8 cellular contexts compared by ENCODE assay signal in the genomic region with DNA sequence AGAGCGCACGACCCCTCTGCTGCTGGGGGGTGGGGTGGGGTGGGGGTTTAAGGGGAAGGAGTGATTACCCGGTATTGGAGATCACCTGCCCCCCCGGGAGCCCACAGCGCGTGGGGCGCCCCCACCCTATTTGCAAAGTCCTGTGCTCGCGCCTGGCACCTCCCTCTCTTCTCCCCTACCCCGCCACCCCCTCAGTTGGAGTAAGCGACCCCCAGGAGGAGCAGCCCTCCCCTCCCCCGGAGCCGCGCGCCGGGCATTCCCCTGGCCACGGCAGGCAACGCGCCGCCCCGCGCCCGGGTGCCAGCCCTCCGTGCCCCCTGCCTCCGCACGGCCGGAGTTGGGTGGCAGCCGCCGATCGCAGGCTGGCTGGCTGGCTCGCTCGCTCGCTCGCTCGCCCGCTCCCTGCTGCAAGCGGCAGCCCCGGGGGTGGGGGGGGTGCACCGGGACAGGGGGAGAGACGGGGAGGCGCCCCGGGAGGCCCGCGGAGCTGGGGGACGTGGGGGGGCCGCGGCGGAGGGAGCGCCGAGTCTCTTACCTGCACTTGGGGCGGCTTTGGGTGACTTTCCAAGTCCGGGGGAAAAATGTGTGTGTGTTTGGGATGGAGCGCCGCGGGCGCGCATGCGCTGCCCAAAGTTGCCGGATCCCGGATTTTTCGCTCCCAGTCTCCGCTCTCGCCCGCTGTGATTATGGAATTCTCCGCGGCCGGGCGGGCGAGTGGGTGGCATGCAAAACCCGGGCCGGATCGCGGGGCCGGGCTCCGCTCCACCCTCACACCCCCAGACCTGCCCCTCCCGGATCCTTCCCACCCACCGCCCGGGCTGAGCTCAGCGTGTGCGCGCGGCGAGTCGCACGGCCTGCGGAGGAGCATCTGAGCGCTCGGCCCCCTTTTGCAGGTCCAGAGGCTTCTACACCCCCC. TPM values are rescaled to one million over a fixed set of nuclear protein-coding genes. Genes with fewer than 3 reads are reported as not detected.
A peak's percentile ranks its signal among the peaks of the same experiment; 100 is the strongest.
DNase-seq lines count a peak whose midpoint lies in the region; ATAC-seq and TF ChIP-seq lines count a peak whose summit lies in the region.

TSS of gene CASZ1 (minus strand) at position 618 of the 916 bp plus-strand sequence. CDS start 102,757 bp downstream, outside the sequence.

- no CpG with 5 or more reads among the region's 88 CpGs for WGBS in gastroesophageal sphincter (ENCODE audit: low coverage in 1 of 2), 2 donors

- peaks cover 0 to 60% (median 5%) of the 10 kb centered on the region in 3 donors for H3K4me1 ChIP-seq in gastroesophageal sphincter

- no peaks in the 10 kb centered on the region for H3K9me3 Mint-ChIP-seq in activated B cell treated with CpG ODN at 0.5 μM for 24 hours
- H3K9me3 Mint-ChIP-seq in nephron = no peaks in the 10 kb centered on the region

- ATAC-seq in activated B cell treated with CpG ODN at 0.5 μM for 24 hours (ENCODE audit: low read depth) (no peak), gastroesophageal sphincter (peak; percentile 86), GM21723 (IDR thresholded peaks at IDR 0.05; ENCODE audit: unreplicated experiment) (no peak), HG03175 (IDR thresholded peaks at IDR 0.05; ENCODE audit: unreplicated experiment) (no peak)

- peaks cover 64% of the 10 kb centered on the region for H3K27me3 ChIP-seq in gastroesophageal sphincter

- H3K4me3 Mint-ChIP-seq in activated B cell treated with CpG ODN at 0.5 μM for 24 hours (no peak within 1 kb of the TSS), nephron (peak within 1 kb of the TSS; percentile 91 to 97 (median 95))

- no peaks in the 10 kb centered on the region for H3K9me3 ChIP-seq in gastroesophageal sphincter

- TF ChIP-seq CTCF in activated B cell treated with CpG ODN at 0.5 μM for 24 hours (IDR thresholded peaks at IDR 0.05) = no peak
- TF ChIP-seq CTCF in gastroesophageal sphincter (IDR thresholded peaks at IDR 0.05) = peak in 1 of 4 experiments; percentile 11
- no peak for TF ChIP-seq CTCF in nephron (IDR thresholded peaks at IDR 0.05; ENCODE audit: unreplicated experiment in 3 of 3)

- no peak for TF ChIP-seq EP300 in gastroesophageal sphincter (IDR thresholded peaks at IDR 0.05)

- H3K27ac Mint-ChIP-seq in activated B cell treated with CpG ODN at 0.5 μM for 24 hours = no peak within 1 kb of the TSS
- no peak within 1 kb of the TSS for H3K27ac Mint-ChIP-seq in nephron

- intact Hi-C loops in activated B cell treated with CpG ODN at 0.5 μM for 24 hours (cut with micrococcal nuclease) = loop anchor here (5.0 kb wide), 1 partner anchor 104 kb away; no protein-coding TSS in a partner anchor

- POLR2A ChIA-PET in activated B cell treated with CpG ODN at 0.5 μM for 24 hours (lab: Charles Lee) = no interaction called here

- H3K4me3 ChIP-seq in gastroesophageal sphincter = peak within 1 kb of the TSS; percentile 59 to 80

- DNase-seq in GM04504 (ENCODE audit: low read depth) = peak; percentile 68
- peak; percentile 81 to 92 for DNase-seq in NCI-H1930 (lab: John Stamatoyannopoulos, UW)
- no peak for DNase-seq in activated B cell treated with CpG ODN at 0.5 μM for 24 hours
- no peak for DNase-seq in T-helper 2 cell

- peaks cover 12% of the 10 kb centered on the region for H3K4me1 Mint-ChIP-seq in activated B cell treated with CpG ODN at 0.5 μM for 24 hours
- H3K4me1 Mint-ChIP-seq in nephron = peaks cover 12% of the 10 kb centered on the region

- TF ChIP-seq POLR2A in gastroesophageal sphincter (IDR thresholded peaks at IDR 0.05) = no peak

- H3K27ac ChIP-seq in gastroesophageal sphincter = peak within 1 kb of the TSS in 3 of 4 donors; percentile 78 to 85 (median 81)

- no peaks in the 10 kb centered on the region for H3K36me3 Mint-ChIP-seq in activated B cell treated with CpG ODN at 0.5 μM for 24 hours (ENCODE audit: low read depth)
- H3K36me3 Mint-ChIP-seq in nephron (ENCODE audit: low read depth) = no peaks in the 10 kb centered on the region

- H3K27me3 Mint-ChIP-seq in activated B cell treated with CpG ODN at 0.5 μM for 24 hours = peaks cover 37% of the 10 kb centered on the region
- peaks cover 87% of the 10 kb centered on the region for H3K27me3 Mint-ChIP-seq in nephron (ENCODE audit: low read depth)

- CTCF ChIA-PET in activated B cell treated with CpG ODN at 0.5 μM for 24 hours (lab: Charles Lee) = no interaction called here

- H3K36me3 ChIP-seq in gastroesophageal sphincter = no peaks in the 10 kb centered on the region

RNA-seq across cellular contexts. Expression of gene CASZ1, which starts in this region (rescaled TPM):
- total RNA-seq in activated B cell treated with CpG ODN at 0.5 μM for 24 hours (31.1 and 35.6 TPM in 2 replicates), gastroesophageal sphincter (10 to 100 TPM; 22.1 to 47.4 (median 28.0) TPM)

Comparison
In these comparisons a context has a peak if more than half of its experiments do, and no peak if none do; other contexts are left out.
1. DNase-seq: peak in GM04504 (single experiment) and NCI-H1930 (2 of 2); none in activated B cell treated with CpG ODN at 0.5 μM for 24 hours (single experiment) and T-helper 2 cell (0 of 5).